In genomic region chr1:27527223-27527856, GRCh38 we compare ENCODE assay signal across 9 cellular contexts. TPM values are rescaled to one million over a fixed set of nuclear protein-coding genes. Genes with fewer than 3 reads are reported as not detected.
DNase-seq lines count a peak whose midpoint lies in the region; ATAC-seq and TF ChIP-seq lines count a peak whose summit lies in the region.
"Had no signal": no experiment of that assay in that cellular context is flagged by ENCODE, and none has a peak within 500 bp of the region (broad histone marks: within the 10 kb centered on the region; RNA-seq: fewer than 3 reads in every experiment).

No MANE protein-coding gene starts in this region.

- TF ChIP-seq POLR2A in transverse colon (IDR thresholded peaks at IDR 0.05), result no peak

- peaks cover 63% of the 10 kb centered on the region for H3K4me1 ChIP-seq in CD8-positive, alpha-beta memory T cell (ENCODE audit: insufficient read depth, low read length)
- peaks cover 67% of the 10 kb centered on the region for H3K4me1 ChIP-seq in mesodermal cell (ENCODE audit: control insufficient read depth, insufficient read depth, low read length, poor library complexity, severe bottlenecking)
- H3K4me1 ChIP-seq in transverse colon, result peaks cover 47 to 71% (median 60%) of the 10 kb centered on the region in 4 donors

- H3K4me1 Mint-ChIP-seq in CD8-positive, alpha-beta memory T cell, result peaks cover 57 to 68% (median 59%) of the 10 kb centered on the region in 3 donors
- H3K4me1 Mint-ChIP-seq in dendritic cell treated with granulocyte-macrophage colony-stimulating factor and Interleukin-4, amounts not matched to agents 40 ng/mL and 50 ng/mL, for 4 days (ENCODE audit: low read depth), result peaks cover 72% of the 10 kb centered on the region

- H3K4me3 Mint-ChIP-seq in CD8-positive, alpha-beta memory T cell, result peak overlapping the region in 6 of 7 donors; percentile 9 to 80 (median 55)
- H3K4me3 Mint-ChIP-seq in dendritic cell treated with granulocyte-macrophage colony-stimulating factor and Interleukin-4, amounts not matched to agents 40 ng/mL and 50 ng/mL, for 4 days, result peak overlapping the region; percentile 32

- in situ Hi-C loops in transverse colon (cut with MboI; ENCODE audit: low pct_ligation_motif_present in 1 of 4, low pct_unique_long_range_greater_than_20kb in 1 of 4, low sequenced_read_pairs in 3 of 4), result no loop called here

- WGBS in mesodermal cell (ENCODE audit: insufficient coverage in 2 of 2), 2 experiments, result 6 to 12% methylated on average over 8 to 10 of the region's 21 CpGs
- 0 to 20% methylated on average over 2 to 18 of the region's 21 CpGs for WGBS in transverse colon (ENCODE audit: low coverage in 1 of 2), 2 donors

- POLR2A ChIA-PET in CD8-positive, alpha-beta memory T cell (lab: Charles Lee), result interaction anchor here (0.7 kb wide), 1 partner anchor 84 kb away, joined by 6 read pairs; no protein-coding TSS in a partner anchor

- no peaks in the 10 kb centered on the region for H3K36me3 ChIP-seq in CD8-positive, alpha-beta memory T cell (ENCODE audit: insufficient read depth, low read length)
- peaks cover 6% of the 10 kb centered on the region for H3K36me3 ChIP-seq in mesodermal cell (ENCODE audit: control insufficient read depth, insufficient read depth, low read length)
- H3K36me3 ChIP-seq in transverse colon, result no peaks in the 10 kb centered on the region

- H3K9me3 ChIP-seq in CD8-positive, alpha-beta memory T cell (ENCODE audit: low read length), result no peaks in the 10 kb centered on the region
- H3K9me3 ChIP-seq in mesodermal cell (ENCODE audit: control insufficient read depth, low read length) (no peaks in the 10 kb centered on the region), transverse colon (no peaks in the 10 kb centered on the region)

- no peaks in the 10 kb centered on the region for H3K9me3 Mint-ChIP-seq in CD8-positive, alpha-beta memory T cell
- no peaks in the 10 kb centered on the region for H3K9me3 Mint-ChIP-seq in dendritic cell treated with granulocyte-macrophage colony-stimulating factor and Interleukin-4, amounts not matched to agents 40 ng/mL and 50 ng/mL, for 4 days
- H3K9me3 Mint-ChIP-seq: central memory CD8-positive, alpha-beta T cell had no signal

- ATAC-seq in GM19397 (IDR thresholded peaks at IDR 0.05; ENCODE audit: unreplicated experiment), result no peak

- H3K27ac ChIP-seq in CD8-positive, alpha-beta memory T cell (ENCODE audit: low read depth, low read length), result peak overlapping the region; percentile 63
- H3K27ac ChIP-seq in mesodermal cell (ENCODE audit: low read depth, low read length, severe bottlenecking) (peak overlapping the region; percentile 66), transverse colon (peak overlapping the region; percentile 86 to 98 (median 90))

- TF ChIP-seq EP300 in transverse colon (IDR thresholded peaks at IDR 0.05; ENCODE audit: low read depth), result no peak

- H3K27me3 ChIP-seq in CD8-positive, alpha-beta memory T cell (ENCODE audit: insufficient read depth, low read length, poor library complexity, severe bottlenecking), result no peaks in the 10 kb centered on the region
- H3K27me3 ChIP-seq in transverse colon, result no peaks in the 10 kb centered on the region

- intact Hi-C loops in dendritic cell treated with granulocyte-macrophage colony-stimulating factor and Interleukin-4, amounts not matched to agents 40 ng/mL and 50 ng/mL, for 4 days (cut with micrococcal nuclease), result loop anchor here (5.0 kb wide), 1 partner anchor 40 kb away; no protein-coding TSS in a partner anchor
- intact Hi-C loops in transverse colon (cut with DNase I; ENCODE audit: low total_unique reads), result no loop called here

- DNase-seq in CD8-positive, alpha-beta memory T cell, result peak in 4 of 5 donors; percentile 13 to 77 (median 60)
- DNase-seq in M059J (ENCODE audit: low read depth) (peak; percentile 48), SHP77 treated with DMSO at 0.1 percent for 48 hours (lab: John Stamatoyannopoulos, UW) (peak; percentile 86), transverse colon (peak; percentile 66), NK-92 (lab: John Stamatoyannopoulos, UW; ENCODE audit: unreplicated experiment) (no peak)

- CTCF ChIA-PET in CD8-positive, alpha-beta memory T cell (lab: Charles Lee), result interaction anchor here (1.0 kb wide), 1 partner anchor 136 kb away, joined by 4 read pairs; no protein-coding TSS in a partner anchor

- H3K4me3 ChIP-seq in CD8-positive, alpha-beta memory T cell (ENCODE audit: low read length), result peak overlapping the region; percentile 35
- H3K4me3 ChIP-seq in mesodermal cell (ENCODE audit: extremely low read depth, insufficient read depth, low read length, poor library complexity, severe bottlenecking), result peak overlapping the region; percentile 21
- peak overlapping the region; percentile 32 to 55 (median 42) for H3K4me3 ChIP-seq in transverse colon

- H3K36me3 Mint-ChIP-seq in CD8-positive, alpha-beta memory T cell, result peaks cover 0 to 7% (median 0%) of the 10 kb centered on the region in 3 donors
- H3K36me3 Mint-ChIP-seq in dendritic cell treated with granulocyte-macrophage colony-stimulating factor and Interleukin-4, amounts not matched to agents 40 ng/mL and 50 ng/mL, for 4 days (ENCODE audit: low read depth), result no peaks in the 10 kb centered on the region

- peak overlapping the region in 5 of 8 donors; percentile 66 to 95 (median 89) for H3K27ac Mint-ChIP-seq in CD8-positive, alpha-beta memory T cell
- no peak overlapping the region for H3K27ac Mint-ChIP-seq in dendritic cell treated with granulocyte-macrophage colony-stimulating factor and Interleukin-4, amounts not matched to agents 40 ng/mL and 50 ng/mL, for 4 days

- H3K27me3 Mint-ChIP-seq in CD8-positive, alpha-beta memory T cell, result no peaks in the 10 kb centered on the region
- peaks cover 21% of the 10 kb centered on the region for H3K27me3 Mint-ChIP-seq in dendritic cell treated with granulocyte-macrophage colony-stimulating factor and Interleukin-4, amounts not matched to agents 40 ng/mL and 50 ng/mL, for 4 days

- no peak for TF ChIP-seq CTCF in transverse colon (IDR thresholded peaks at IDR 0.05)

RNA-seq across cellular contexts. Expression of gene WASF2, which starts 37.4 kb away (rescaled TPM):
- 100 to 1,000 TPM; 120 to 128 TPM for total RNA-seq in CD8-positive, alpha-beta memory T cell
- 64.1 TPM for polyA plus RNA-seq in CD8-positive, alpha-beta memory T cell
- total RNA-seq in M059J (2014; rRNA removed; shearing (Covaris generic)), result 14.0 and 26.2 TPM in 2 replicates
- 98.9 TPM for polyA plus RNA-seq in mesodermal cell (2013, experiment 1 of 2)
- polyA plus RNA-seq in mesodermal cell (2013, experiment 2 of 2), result 92.9 TPM
- total RNA-seq in transverse colon, result 100 to 1,000 TPM in 1 of 4 donors, 10 to 100 TPM in 3; 34.6 to 114 (median 60.9) TPM
